20 cellular contexts compared by ENCODE assay signal in genomic region chrX:104707572-104707971, GRCh38.
"Had no signal": no experiment of that assay in that cellular context is flagged by ENCODE, and none has a peak within 500 bp of the region (broad histone marks: within the 10 kb centered on the region; RNA-seq: fewer than 3 reads in every experiment).

No MANE protein-coding gene starts in this region.

- H3K27ac ChIP-seq: esophagus squamous epithelium, heart left ventricle, neutrophil, psoas muscle, spleen, testis, tibial nerve had no signal

- H3K27me3 Mint-ChIP-seq: dendritic cell treated with granulocyte-macrophage colony-stimulating factor and Interleukin-4, amounts not matched to agents 40 ng/mL and 50 ng/mL, for 4 days; effector memory CD8-positive, alpha-beta T cell; stimulated activated memory B cell treated with anti-CD40 and anti-IgM and Interleukin-4, amounts not matched to agents 10 μg/mL and 1 μg/mL and 100 μg/mL, for 72 hours; stimulated activated naive CD8-positive, alpha-beta T cell treated with anti-CD3 and anti-CD28 coated beads, Interleukin-15, Interleukin-2, amounts not matched to agents 100 ng/mL and 50 ng/mL, for 24 hours had no signal

- H3K36me3 Mint-ChIP-seq: naive thymus-derived CD8-positive, alpha-beta T cell; stimulated activated memory B cell treated with anti-CD40 and anti-IgM and Interleukin-4, amounts not matched to agents 10 μg/mL and 1 μg/mL and 100 μg/mL, for 72 hours had no signal

- H3K36me3 ChIP-seq: esophagus squamous epithelium, heart left ventricle, neutrophil, spleen, tibial nerve had no signal

- H3K9me3 Mint-ChIP-seq: dendritic cell treated with granulocyte-macrophage colony-stimulating factor and Interleukin-4, amounts not matched to agents 40 ng/mL and 50 ng/mL, for 4 days; effector memory CD8-positive, alpha-beta T cell; stimulated activated memory B cell treated with anti-CD40 and anti-IgM and Interleukin-4, amounts not matched to agents 10 μg/mL and 1 μg/mL and 100 μg/mL, for 72 hours; stimulated activated naive CD8-positive, alpha-beta T cell treated with anti-CD3 and anti-CD28 coated beads, Interleukin-15, Interleukin-2, amounts not matched to agents 100 ng/mL and 50 ng/mL, for 24 hours had no signal

- H3K4me3 ChIP-seq: esophagus squamous epithelium, heart left ventricle, mucosa of descending colon, psoas muscle, spleen, testis, tibial nerve had no signal

- H3K4me3 Mint-ChIP-seq: dendritic cell treated with granulocyte-macrophage colony-stimulating factor and Interleukin-4, amounts not matched to agents 40 ng/mL and 50 ng/mL, for 4 days; effector memory CD8-positive, alpha-beta T cell; naive thymus-derived CD8-positive, alpha-beta T cell; stimulated activated memory B cell treated with anti-CD40 and anti-IgM and Interleukin-4, amounts not matched to agents 10 μg/mL and 1 μg/mL and 100 μg/mL, for 72 hours; stimulated activated naive CD8-positive, alpha-beta T cell treated with anti-CD3 and anti-CD28 coated beads, Interleukin-15, Interleukin-2, amounts not matched to agents 100 ng/mL and 50 ng/mL, for 24 hours had no signal

- H3K4me1 Mint-ChIP-seq: naive thymus-derived CD8-positive, alpha-beta T cell; stimulated activated memory B cell treated with anti-CD40 and anti-IgM and Interleukin-4, amounts not matched to agents 10 μg/mL and 1 μg/mL and 100 μg/mL, for 72 hours had no signal

- H3K27me3 ChIP-seq: esophagus squamous epithelium, neutrophil, testis had no signal

- H3K9me3 ChIP-seq: esophagus squamous epithelium, heart left ventricle, mucosa of descending colon, neutrophil, psoas muscle, spleen, testis, tibial nerve had no signal

- ATAC-seq: effector memory CD8-positive, alpha-beta T cell; heart left ventricle; left lobe of liver; mucosa of descending colon; naive thymus-derived CD8-positive, alpha-beta T cell; psoas muscle; sciatic nerve; stimulated activated memory B cell treated with anti-CD40 and anti-IgM and Interleukin-4, amounts not matched to agents 10 μg/mL and 1 μg/mL and 100 μg/mL, for 72 hours had no signal

- H3K4me1 ChIP-seq: esophagus squamous epithelium, heart left ventricle, psoas muscle, spleen, testis, tibial nerve had no signal

- H3K27ac Mint-ChIP-seq: dendritic cell treated with granulocyte-macrophage colony-stimulating factor and Interleukin-4, amounts not matched to agents 40 ng/mL and 50 ng/mL, for 4 days; effector memory CD8-positive, alpha-beta T cell; naive thymus-derived CD8-positive, alpha-beta T cell; stimulated activated memory B cell treated with anti-CD40 and anti-IgM and Interleukin-4, amounts not matched to agents 10 μg/mL and 1 μg/mL and 100 μg/mL, for 72 hours; stimulated activated naive CD8-positive, alpha-beta T cell treated with anti-CD3 and anti-CD28 coated beads, Interleukin-15, Interleukin-2, amounts not matched to agents 100 ng/mL and 50 ng/mL, for 24 hours had no signal

- DNase-seq: effector memory CD8-positive, alpha-beta T cell; esophagus squamous epithelium; foreskin melanocyte; heart left ventricle; hippocampal formation; mucosa of descending colon; naive thymus-derived CD8-positive, alpha-beta T cell; psoas muscle; spleen; stimulated activated CD4-positive, alpha-beta T cell treated with anti-CD3 and anti-CD28 coated beads, Interleukin-15, amount 100 ng/mL, for 24 hours; stimulated activated CD4-positive, alpha-beta T cell treated with anti-CD3 and anti-CD28 coated beads, Interleukin-1b, Interleukin-23, amount 100 ng/mL, for 48 hours; stimulated activated CD4-positive, alpha-beta T cell treated with anti-CD3 and anti-CD28 coated beads, Interleukin-4, amount 100 ng/mL, for 24 hours; testis had no signal
